In genomic region chr3:53161820-53162671, GRCh38 we compare ENCODE assay signal across 8 cellular contexts. TPM values are rescaled to one million over a fixed set of nuclear protein-coding genes. Genes with fewer than 3 reads are reported as not detected.
DNase-seq lines count a peak whose midpoint lies in the region; ATAC-seq and TF ChIP-seq lines count a peak whose summit lies in the region.

No MANE protein-coding gene starts in this region.

- peak; percentile 84 for DNase-seq in GM10266 (ENCODE audit: extremely low spot score)
- peak; percentile 8 for DNase-seq in activated CD4-positive, CD25-positive, alpha-beta regulatory T cell treated with anti-CD3 and anti-CD28 coated beads, Interleukin-2, amount 50 U/mL, for 16 hours (ENCODE audit: low read depth, low spot score)
- peak; percentile 73 for DNase-seq in ecto neural progenitor cell (ENCODE audit: low spot score)

- no peak for TF ChIP-seq CTCF in GM10266 (IDR thresholded peaks at IDR 0.05; ENCODE audit: control insufficient read depth, insufficient read depth, low read depth, missing control alignments)

- H3K27me3 ChIP-seq in mononuclear cell (ENCODE audit: insufficient read depth, low read length) (no peaks in the 10 kb centered on the region), subcutaneous abdominal adipose tissue (ENCODE audit: control insufficient read depth in 5 of 5, insufficient read depth in 4 of 5, low read length in 5 of 5) (no peaks in the 10 kb centered on the region)

- H3K4me3 ChIP-seq in mononuclear cell (ENCODE audit: low read length) (peak overlapping the region; percentile 76), subcutaneous abdominal adipose tissue (ENCODE audit: low read depth in 1 of 5, low read length in 5 of 5) (peak overlapping the region; percentile 74 to 95 (median 86))

- peak overlapping the region; percentile 57 to 98 (median 93) for H3K9ac ChIP-seq in subcutaneous abdominal adipose tissue (ENCODE audit: low read length in 5 of 5)

- ATAC-seq in HG03460 (IDR thresholded peaks at IDR 0.05; ENCODE audit: unreplicated experiment) (peak; percentile 32), GM18519 (IDR thresholded peaks at IDR 0.05; ENCODE audit: low FRiP score, unreplicated experiment) (no peak), GM19324 (IDR thresholded peaks at IDR 0.05; ENCODE audit: low FRiP score, unreplicated experiment) (no peak)

- H3K4me1 ChIP-seq in mononuclear cell (ENCODE audit: insufficient read depth, low read length) (peaks cover 82% of the 10 kb centered on the region), subcutaneous abdominal adipose tissue (ENCODE audit: control insufficient read depth in 5 of 5, insufficient read depth in 5 of 5, low read length in 5 of 5) (peaks cover 30 to 83% (median 80%) of the 10 kb centered on the region in 5 donors)

- peaks cover 0 to 19% (median 4%) of the 10 kb centered on the region in 5 donors for H3K36me3 ChIP-seq in subcutaneous abdominal adipose tissue (ENCODE audit: control insufficient read depth in 5 of 5, insufficient read depth in 5 of 5, low read length in 5 of 5)

- H3K27ac ChIP-seq in subcutaneous abdominal adipose tissue (ENCODE audit: low read depth, low read length), result peak overlapping the region; percentile 78

- no peaks in the 10 kb centered on the region for H3K9me3 ChIP-seq in mononuclear cell (ENCODE audit: low read depth, low read length)
- no peaks in the 10 kb centered on the region for H3K9me3 ChIP-seq in subcutaneous abdominal adipose tissue (ENCODE audit: control insufficient read depth in 5 of 5, low read length in 5 of 5)

RNA-seq across cellular contexts. Expression of gene PRKCD, which starts 1.0 kb away (rescaled TPM):
- 10.2 TPM for total RNA-seq in mononuclear cell

RNA-seq across cellular contexts. Expression of gene RFT1, which starts 31.8 kb away (rescaled TPM):
- total RNA-seq in mononuclear cell, result 8.7 TPM

Comparison
In these comparisons a context has a peak if more than half of its experiments do, and no peak if none do; other contexts are left out.
1. DNase-seq: peak in every context shown above with its lines; median percentile 84 in GM10266; 73 in ecto neural progenitor cell; 8 in activated CD4-positive, CD25-positive, alpha-beta regulatory T cell treated with anti-CD3 and anti-CD28 coated beads, Interleukin-2, amount 50 U/mL, for 16 hours.